ENCODE assay signal across 1 cellular context in the genomic region with DNA sequence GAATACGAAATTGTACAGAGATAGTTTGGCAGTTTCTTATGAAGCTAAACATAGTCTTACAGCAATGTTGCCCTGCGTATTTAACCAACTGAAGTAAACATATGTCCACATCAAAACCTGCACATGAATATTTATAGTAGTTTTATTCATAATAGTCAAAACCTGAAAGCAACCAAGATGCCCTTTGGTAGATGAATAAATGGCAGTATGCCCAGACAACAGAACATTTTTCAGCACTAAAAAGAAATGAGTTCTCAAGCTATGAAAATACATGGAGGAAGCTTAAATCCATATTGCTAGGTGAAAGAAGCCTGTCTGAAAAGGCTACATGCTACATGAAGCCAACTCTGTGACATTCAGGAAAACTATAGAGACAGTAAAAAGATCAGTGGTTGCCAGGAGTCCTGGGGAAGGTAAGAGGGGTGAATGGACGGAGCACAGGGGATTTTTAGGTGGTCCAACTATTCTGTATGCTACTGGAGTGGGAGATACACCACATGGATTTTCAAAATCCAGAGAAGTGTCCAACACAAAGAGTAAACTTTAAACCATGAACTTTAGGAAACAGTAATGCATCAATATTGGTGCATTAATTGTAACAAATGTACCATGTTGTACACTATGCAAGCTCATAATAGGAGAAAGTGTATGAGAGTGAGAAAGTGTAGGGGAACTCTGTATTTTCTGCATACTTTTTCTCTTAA.
TF ChIP-seq lines count a peak whose summit lies in the region.

No MANE protein-coding gene starts in this region.

TF ChIP-seq in SK-N-SH, 30 proteins besides CTCF, POLR2A, EP300 and RAD21 (continued from another document):
- TF ChIP-seq, protein P1, sequence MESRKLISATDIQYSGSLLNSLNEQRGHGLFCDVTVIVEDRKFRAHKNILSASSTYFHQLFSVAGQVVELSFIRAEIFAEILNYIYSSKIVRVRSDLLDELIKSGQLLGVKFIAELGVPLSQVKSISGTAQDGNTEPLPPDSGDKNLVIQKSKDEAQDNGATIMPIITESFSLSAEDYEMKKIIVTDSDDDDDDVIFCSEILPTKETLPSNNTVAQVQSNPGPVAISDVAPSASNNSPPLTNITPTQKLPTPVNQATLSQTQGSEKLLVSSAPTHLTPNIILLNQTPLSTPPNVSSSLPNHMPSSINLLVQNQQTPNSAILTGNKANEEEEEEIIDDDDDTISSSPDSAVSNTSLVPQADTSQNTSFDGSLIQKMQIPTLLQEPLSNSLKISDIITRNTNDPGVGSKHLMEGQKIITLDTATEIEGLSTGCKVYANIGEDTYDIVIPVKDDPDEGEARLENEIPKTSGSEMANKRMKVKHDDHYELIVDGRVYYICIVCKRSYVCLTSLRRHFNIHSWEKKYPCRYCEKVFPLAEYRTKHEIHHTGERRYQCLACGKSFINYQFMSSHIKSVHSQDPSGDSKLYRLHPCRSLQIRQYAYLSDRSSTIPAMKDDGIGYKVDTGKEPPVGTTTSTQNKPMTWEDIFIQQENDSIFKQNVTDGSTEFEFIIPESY (IDR thresholded peaks at IDR 0.05; ENCODE audit: borderline replicate concordance, low read depth) = no peak
- TF ChIP-seq MXI1 (IDR thresholded peaks at IDR 0.05; ENCODE audit: low read depth, low read length) (no peak), SMC3 (IDR thresholded peaks at IDR 0.05; ENCODE audit: low read depth, low read length) (no peak), ELF1 (IDR thresholded peaks at IDR 0.05) (no peak), TEAD4 (IDR thresholded peaks at IDR 0.05; ENCODE audit: borderline replicate concordance, insufficient read depth) (no peak), NFIC (IDR thresholded peaks at IDR 0.05; ENCODE audit: borderline replicate concordance) (no peak), SIN3A (IDR thresholded peaks at IDR 0.05; ENCODE audit: borderline replicate concordance, low read depth, low read length) (no peak), TAF1 (IDR thresholded peaks at IDR 0.05; ENCODE audit: borderline replicate concordance, low read depth, low read length) (no peak), FOXM1 (IDR thresholded peaks at IDR 0.05; ENCODE audit: low read depth) (no peak), CHD2 (IDR thresholded peaks at IDR 0.05; ENCODE audit: low read length, partially characterized antibody) (no peak), JUND (IDR thresholded peaks at IDR 0.05) (no peak)
- TF ChIP-seq, protein P2, sequence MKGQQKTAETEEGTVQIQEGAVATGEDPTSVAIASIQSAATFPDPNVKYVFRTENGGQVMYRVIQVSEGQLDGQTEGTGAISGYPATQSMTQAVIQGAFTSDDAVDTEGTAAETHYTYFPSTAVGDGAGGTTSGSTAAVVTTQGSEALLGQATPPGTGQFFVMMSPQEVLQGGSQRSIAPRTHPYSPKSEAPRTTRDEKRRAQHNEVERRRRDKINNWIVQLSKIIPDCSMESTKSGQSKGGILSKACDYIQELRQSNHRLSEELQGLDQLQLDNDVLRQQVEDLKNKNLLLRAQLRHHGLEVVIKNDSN (IDR thresholded peaks at IDR 0.05; ENCODE audit: borderline replicate concordance, low read depth) = no peak
- TF ChIP-seq, protein P3, sequence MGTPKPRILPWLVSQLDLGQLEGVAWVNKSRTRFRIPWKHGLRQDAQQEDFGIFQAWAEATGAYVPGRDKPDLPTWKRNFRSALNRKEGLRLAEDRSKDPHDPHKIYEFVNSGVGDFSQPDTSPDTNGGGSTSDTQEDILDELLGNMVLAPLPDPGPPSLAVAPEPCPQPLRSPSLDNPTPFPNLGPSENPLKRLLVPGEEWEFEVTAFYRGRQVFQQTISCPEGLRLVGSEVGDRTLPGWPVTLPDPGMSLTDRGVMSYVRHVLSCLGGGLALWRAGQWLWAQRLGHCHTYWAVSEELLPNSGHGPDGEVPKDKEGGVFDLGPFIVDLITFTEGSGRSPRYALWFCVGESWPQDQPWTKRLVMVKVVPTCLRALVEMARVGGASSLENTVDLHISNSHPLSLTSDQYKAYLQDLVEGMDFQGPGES (IDR thresholded peaks at IDR 0.05; ENCODE audit: low read depth, low read length) = no peak
